1 cellular context compared by ENCODE assay signal in the genomic region with DNA sequence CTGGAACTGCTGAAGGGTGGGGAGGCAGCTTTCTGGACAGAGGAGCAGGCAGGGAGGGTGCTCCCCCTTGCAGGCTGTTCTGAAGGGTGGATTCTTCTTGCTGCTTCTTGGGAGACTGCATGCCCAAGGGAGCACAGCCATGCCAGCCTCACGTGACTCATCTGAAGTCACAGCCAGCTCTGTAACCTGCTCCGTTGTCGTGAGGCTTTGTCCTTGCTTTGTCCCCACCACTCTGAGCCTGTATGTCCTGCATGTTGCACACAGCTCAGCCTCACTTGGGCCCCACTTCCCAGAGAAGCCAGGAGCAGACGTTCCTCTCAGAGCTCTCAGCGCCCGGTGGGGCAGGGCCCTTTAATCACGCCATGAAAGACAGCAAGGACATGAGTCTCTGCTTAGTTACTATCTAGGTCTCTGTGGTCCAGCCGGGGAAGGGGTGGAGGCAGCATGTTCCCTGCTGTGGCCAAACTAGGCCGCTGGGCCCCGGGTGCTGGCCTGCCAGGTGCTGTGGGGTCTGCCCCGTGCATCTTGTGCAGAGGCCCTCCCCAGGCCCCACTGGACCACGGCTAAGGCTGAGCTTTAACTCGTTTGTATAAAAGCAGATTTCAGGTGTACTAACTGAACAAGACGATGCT.
TF ChIP-seq lines count a peak whose summit lies in the region.

No MANE protein-coding gene starts in this region.

TF ChIP-seq in H1, 55 proteins besides CTCF, POLR2A, EP300 and RAD21 (continued from another document):
- TF ChIP-seq SIRT6 (IDR thresholded peaks at IDR 0.05; ENCODE audit: low read length) (no peak), CHD1 (IDR thresholded peaks at IDR 0.05; ENCODE audit: low read depth, low read length) (no peak), TCF12 (IDR thresholded peaks at IDR 0.05; ENCODE audit: low read depth, low read length) (no peak), RFX5 (IDR thresholded peaks at IDR 0.05; ENCODE audit: borderline replicate concordance, low read depth, low read length) (no peak)
- TF ChIP-seq, protein P1, sequence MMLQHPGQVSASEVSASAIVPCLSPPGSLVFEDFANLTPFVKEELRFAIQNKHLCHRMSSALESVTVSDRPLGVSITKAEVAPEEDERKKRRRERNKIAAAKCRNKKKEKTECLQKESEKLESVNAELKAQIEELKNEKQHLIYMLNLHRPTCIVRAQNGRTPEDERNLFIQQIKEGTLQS (IDR thresholded peaks at IDR 0.05; ENCODE audit: insufficient read depth, low read depth, low read length): no peak
